8 cellular contexts compared by ENCODE assay signal in the genomic region with DNA sequence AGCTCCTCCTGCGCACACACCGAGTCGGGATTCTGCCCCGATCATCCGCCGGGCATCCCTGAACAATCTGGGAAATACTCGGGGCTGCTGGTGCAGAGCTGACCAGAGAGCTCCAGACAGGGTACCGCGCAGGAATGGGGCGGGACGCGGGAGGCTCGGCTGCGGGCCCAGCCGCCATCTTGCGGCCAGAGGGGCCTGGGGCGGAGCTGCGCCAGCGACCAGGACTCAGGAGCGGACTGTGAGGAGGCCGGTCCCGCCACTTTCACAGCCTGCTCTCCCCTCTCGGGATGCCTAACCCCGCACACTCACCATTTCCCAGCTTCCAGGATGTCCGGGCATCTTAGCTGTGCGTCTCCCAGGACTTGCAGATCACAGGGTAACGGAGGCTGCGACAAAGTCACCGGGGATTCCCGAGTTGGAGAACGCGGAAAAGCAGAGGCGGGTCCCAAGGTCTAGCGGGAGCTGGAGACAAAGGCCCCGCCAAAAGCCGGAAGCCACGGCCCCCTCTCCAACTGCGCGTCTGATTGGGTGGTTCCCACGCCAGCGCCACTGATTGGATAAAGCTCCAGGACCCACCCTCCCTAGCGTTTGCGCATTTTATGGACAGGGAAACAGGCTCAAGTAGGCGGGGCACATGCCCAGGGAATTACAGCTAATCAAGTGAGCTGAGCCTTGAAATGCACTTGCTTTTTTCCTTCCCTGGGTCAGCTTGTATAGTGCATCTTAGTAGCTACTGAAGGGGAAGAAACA. TPM values are rescaled to one million over a fixed set of nuclear protein-coding genes. Genes with fewer than 3 reads are reported as not detected.
A peak's percentile ranks its signal among the peaks of the same experiment; 100 is the strongest.
DNase-seq lines count a peak whose midpoint lies in the region; TF ChIP-seq lines count a peak whose summit lies in the region.

No MANE protein-coding gene starts in this region.

- H2AFZ ChIP-seq in GM23248 = peak overlapping the region; percentile 99

- peak overlapping the region; percentile 97 for H3K4me3 ChIP-seq in GM23248
- H3K4me3 ChIP-seq in ascending aorta = peak overlapping the region; percentile 80 to 81
- H3K4me3 ChIP-seq in right atrium auricular region = peak overlapping the region; percentile 60 to 75

- H3K27me3 Mint-ChIP-seq in progenitor cell of endocrine pancreas = no peaks in the 10 kb centered on the region

- H3K27ac ChIP-seq in GM23248 = peak overlapping the region; percentile 73
- H3K27ac ChIP-seq in ascending aorta = peak overlapping the region; percentile 74 to 81
- H3K27ac ChIP-seq in right atrium auricular region = peak overlapping the region; percentile 78 to 88

- H3K27ac Mint-ChIP-seq in progenitor cell of endocrine pancreas = peak overlapping the region; percentile 100

- peak overlapping the region; percentile 93 for H3K9ac ChIP-seq in GM23248

- 2% methylated on average over 43 of the region's 44 CpGs for WGBS in GM23248 (ENCODE audit: low coverage in 1 of 2, low lambda C conversion rate in 2 of 2, missing lambda C conversion rate in 2 of 2), 2 experiments

- H3K9me3 Mint-ChIP-seq in progenitor cell of endocrine pancreas (ENCODE audit: low read depth) = peaks cover 12% of the 10 kb centered on the region

- no peaks in the 10 kb centered on the region for H3K79me2 ChIP-seq in GM23248 (ENCODE audit: insufficient read depth)

- in situ Hi-C loops in GM23248 (cut with MboI) = no loop called here

- H3K36me3 ChIP-seq in GM23248 (ENCODE audit: low read depth) = no peaks in the 10 kb centered on the region
- H3K36me3 ChIP-seq in ascending aorta = peaks cover 0 to 7% of the 10 kb centered on the region in 2 donors
- no peaks in the 10 kb centered on the region for H3K36me3 ChIP-seq in right atrium auricular region

- peaks cover 20% of the 10 kb centered on the region for H3K4me1 Mint-ChIP-seq in progenitor cell of endocrine pancreas (ENCODE audit: low read depth)

- DNase-seq in Daoy (ENCODE audit: low read depth) (peak; percentile 96), GM23248 (peak; percentile 98), NCI-H1048 (lab: John Stamatoyannopoulos, UW) (peak; percentile 39), T-helper 2 cell (peak; percentile 75 to 93 (median 85)), ascending aorta (ENCODE audit: low spot score in 2 of 2) (peak; percentile 85 to 98), right atrium auricular region (ENCODE audit: low spot score) (peak; percentile 98), progenitor cell of endocrine pancreas (ENCODE audit: low spot score, unreplicated experiment) (peak; percentile 87), ureter (ENCODE audit: low spot score) (peak; percentile 97)

- H3K4me2 ChIP-seq in GM23248 (ENCODE audit: unreplicated experiment) = peak overlapping the region; percentile 83

- H3K4me1 ChIP-seq in GM23248 (ENCODE audit: insufficient read depth) (no peaks in the 10 kb centered on the region), ascending aorta (peaks cover 0 to 9% of the 10 kb centered on the region in 2 donors), right atrium auricular region (peaks cover 0 to 14% of the 10 kb centered on the region in 2 donors)

- H3K27me3 ChIP-seq in GM23248 (replicated peaks; ENCODE audit: insufficient read depth) = no peaks in the 10 kb centered on the region
- no peaks in the 10 kb centered on the region for H3K27me3 ChIP-seq in ascending aorta
- H3K27me3 ChIP-seq in right atrium auricular region = no peaks in the 10 kb centered on the region

- H3F3A ChIP-seq in GM23248 (ENCODE audit: insufficient read depth) = peaks cover 3% of the 10 kb centered on the region; the same call in 1 of the 2 replicates

- H3K36me3 Mint-ChIP-seq in progenitor cell of endocrine pancreas (ENCODE audit: insufficient read depth) = peaks cover 13% of the 10 kb centered on the region

- intact Hi-C loops in ascending aorta (cut with DNase I) = loop anchor here (1.0 to 10.0 kb wide), 6 partner anchors 15 to 709 kb away; partner anchors contain the start of genes ZNF100, ZNF429, ZNF43 and ZNF431

- no peaks in the 10 kb centered on the region for H4K20me1 ChIP-seq in GM23248 (ENCODE audit: insufficient read depth)

- peak overlapping the region; percentile 95 for H3K4me3 Mint-ChIP-seq in progenitor cell of endocrine pancreas (ENCODE audit: low read depth)

- TF ChIP-seq CTCF in ascending aorta (IDR thresholded peaks at IDR 0.05) (peak in 1 of 3 experiments; percentile 1), right atrium auricular region (IDR thresholded peaks at IDR 0.05) (peak in 1 of 2 donors; percentile 40), progenitor cell of endocrine pancreas (IDR thresholded peaks at IDR 0.05; ENCODE audit: unreplicated experiment) (no peak)

- H3K9me3 ChIP-seq in GM23248 (ENCODE audit: low read depth) (no peaks in the 10 kb centered on the region), ascending aorta (no peaks in the 10 kb centered on the region), right atrium auricular region (no peaks in the 10 kb centered on the region)

- H3K9me2 ChIP-seq in GM23248 (ENCODE audit: insufficient read depth) = no peaks in the 10 kb centered on the region

RNA-seq across cellular contexts. Expression of gene ZNF43, which starts 15.8 kb away (rescaled TPM):
- total RNA-seq in Daoy (2014; rRNA removed; shearing (Covaris generic)) = 8.1 and 8.7 TPM in 2 replicates
- 3.8 and 4.3 TPM in 2 replicates for total RNA-seq in GM23248 (2014; rRNA removed; shearing (Covaris generic))
- 3.5 and 4.4 TPM in 2 replicates for polyA plus RNA-seq in GM23248 (2016; fragmentation: Nextera tagmentation; extraction: Ambion mirVana)
- total RNA-seq in ascending aorta (8.4 TPM), right atrium auricular region (1 to 10 TPM; 5.9 to 7.2 TPM), progenitor cell of endocrine pancreas (77.2 and 84.2 TPM in 2 replicates), ureter (39.8 TPM)

Comparison
In these comparisons a context has a peak if more than half of its experiments do, and no peak if none do; other contexts are left out.
1. Peak in every context shown above with its lines: DNase-seq, H3K4me3 ChIP-seq and H3K27ac ChIP-seq.
2. DNase-seq: peak in every context shown above with its lines; median percentile 98 in GM23248; 98 in right atrium auricular region; 97 in ureter; 96 in Daoy; 92 in ascending aorta; 87 in progenitor cell of endocrine pancreas; 85 in T-helper 2 cell; 39 in NCI-H1048.